In the genomic region with DNA sequence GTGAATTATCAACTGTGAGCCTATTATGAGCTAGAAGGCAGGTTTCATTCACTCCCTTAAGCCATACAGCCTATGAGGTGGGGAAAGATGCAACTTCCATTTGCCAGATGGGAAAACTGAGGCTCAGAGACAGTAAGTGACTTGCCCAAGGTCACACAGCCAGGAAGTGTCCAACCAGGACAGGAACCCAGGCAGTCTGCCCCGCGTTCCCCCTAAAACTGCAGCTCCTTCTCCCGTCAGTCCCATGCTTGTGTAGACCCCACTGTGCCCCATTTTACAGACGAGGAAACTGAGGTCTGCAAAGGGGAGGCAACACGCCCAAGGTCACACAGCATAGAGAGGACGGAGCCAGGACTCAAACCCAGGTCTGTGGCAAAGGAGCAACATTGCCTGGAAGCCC, we compare ENCODE assay signal across 1 cellular context.
TF ChIP-seq lines count a peak whose summit lies in the region.

No MANE protein-coding gene starts in this region.

TF ChIP-seq in WTC11, 78 proteins besides CTCF, POLR2A, EP300 and RAD21 (continued from another document):
- TF ChIP-seq ZBTB43 (CRISPR knock-in tag; IDR thresholded peaks at IDR 0.05) (no peak), RELA (CRISPR knock-in tag; IDR thresholded peaks at IDR 0.05; ENCODE audit: borderline replicate concordance) (no peak), NR2C2 (CRISPR knock-in tag; IDR thresholded peaks at IDR 0.05) (no peak), FOXP4 (CRISPR knock-in tag; IDR thresholded peaks at IDR 0.05) (no peak), FOXP1 (CRISPR knock-in tag; IDR thresholded peaks at IDR 0.05; ENCODE audit: borderline replicate concordance) (no peak), ZSCAN18 (CRISPR knock-in tag; IDR thresholded peaks at IDR 0.05) (no peak)
- TF ChIP-seq, protein P1, sequence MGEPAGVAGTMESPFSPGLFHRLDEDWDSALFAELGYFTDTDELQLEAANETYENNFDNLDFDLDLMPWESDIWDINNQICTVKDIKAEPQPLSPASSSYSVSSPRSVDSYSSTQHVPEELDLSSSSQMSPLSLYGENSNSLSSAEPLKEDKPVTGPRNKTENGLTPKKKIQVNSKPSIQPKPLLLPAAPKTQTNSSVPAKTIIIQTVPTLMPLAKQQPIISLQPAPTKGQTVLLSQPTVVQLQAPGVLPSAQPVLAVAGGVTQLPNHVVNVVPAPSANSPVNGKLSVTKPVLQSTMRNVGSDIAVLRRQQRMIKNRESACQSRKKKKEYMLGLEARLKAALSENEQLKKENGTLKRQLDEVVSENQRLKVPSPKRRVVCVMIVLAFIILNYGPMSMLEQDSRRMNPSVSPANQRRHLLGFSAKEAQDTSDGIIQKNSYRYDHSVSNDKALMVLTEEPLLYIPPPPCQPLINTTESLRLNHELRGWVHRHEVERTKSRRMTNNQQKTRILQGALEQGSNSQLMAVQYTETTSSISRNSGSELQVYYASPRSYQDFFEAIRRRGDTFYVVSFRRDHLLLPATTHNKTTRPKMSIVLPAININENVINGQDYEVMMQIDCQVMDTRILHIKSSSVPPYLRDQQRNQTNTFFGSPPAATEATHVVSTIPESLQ (CRISPR knock-in tag; IDR thresholded peaks at IDR 0.05), result no peak
TF ChIP-seq in WTC11: peak in this region for 0.
